18 cellular contexts compared by ENCODE assay signal in genomic region chr20:59435496-59435895, GRCh38.
"Had no signal": no experiment of that assay in that cellular context is flagged by ENCODE, and none has a peak within 500 bp of the region (broad histone marks: within the 10 kb centered on the region; RNA-seq: fewer than 3 reads in every experiment).

No MANE protein-coding gene starts in this region.

- H3K27ac Mint-ChIP-seq: activated CD8-positive, alpha-beta T cell treated with anti-CD3 and anti-CD28 coated beads for 36 hours; activated naive CD8-positive, alpha-beta T cell treated with anti-CD3 and anti-CD28 coated beads, Interleukin-2, amount 50 U/mL, for 24 hours; naive thymus-derived CD8-positive, alpha-beta T cell had no signal

- H3K9me3 Mint-ChIP-seq: activated CD8-positive, alpha-beta T cell treated with anti-CD3 and anti-CD28 coated beads for 36 hours; activated naive CD8-positive, alpha-beta T cell treated with anti-CD3 and anti-CD28 coated beads, Interleukin-2, amount 50 U/mL, for 24 hours; naive thymus-derived CD8-positive, alpha-beta T cell had no signal

- H3K27me3 Mint-ChIP-seq: activated CD8-positive, alpha-beta T cell treated with anti-CD3 and anti-CD28 coated beads for 36 hours had no signal

- DNase-seq: activated CD4-positive, alpha-beta T cell treated with anti-CD3 and anti-CD28 coated beads for 4 hours; activated CD8-positive, alpha-beta memory T cell treated with anti-CD3 and anti-CD28 coated beads, Interleukin-2, amount 50 U/mL, for 48 hours; activated CD8-positive, alpha-beta T cell treated with anti-CD3 and anti-CD28 coated beads for 36 hours; activated naive CD4-positive, alpha-beta T cell treated with Interleukin-2 at 50 U/mL for 16 hours; activated naive CD8-positive, alpha-beta T cell treated with anti-CD3 and anti-CD28 coated beads, Interleukin-2, amount 50 U/mL, for 24 hours; foreskin keratinocyte; heart left ventricle; left lung; mucosa of descending colon; naive thymus-derived CD8-positive, alpha-beta T cell; psoas muscle; spleen; stimulated activated CD4-positive, alpha-beta T cell treated with anti-CD3 and anti-CD28 coated beads, Interleukin-1b, Interleukin-23, amount 100 ng/mL, for 48 hours; stimulated activated naive CD4-positive, alpha-beta T cell; substantia nigra; T1000; trophoblast cell had no signal

- ATAC-seq: activated CD8-positive, alpha-beta T cell treated with anti-CD3 and anti-CD28 coated beads for 36 hours; activated naive CD8-positive, alpha-beta T cell treated with anti-CD3 and anti-CD28 coated beads, Interleukin-2, amount 50 U/mL, for 24 hours; foreskin keratinocyte; heart left ventricle; left lung; mucosa of descending colon; naive thymus-derived CD8-positive, alpha-beta T cell; psoas muscle; sciatic nerve had no signal

- H3K4me3 Mint-ChIP-seq: activated CD8-positive, alpha-beta T cell treated with anti-CD3 and anti-CD28 coated beads for 36 hours; activated naive CD8-positive, alpha-beta T cell treated with anti-CD3 and anti-CD28 coated beads, Interleukin-2, amount 50 U/mL, for 24 hours; naive thymus-derived CD8-positive, alpha-beta T cell had no signal

- H3K4me1 Mint-ChIP-seq: activated naive CD8-positive, alpha-beta T cell treated with anti-CD3 and anti-CD28 coated beads, Interleukin-2, amount 50 U/mL, for 24 hours; naive thymus-derived CD8-positive, alpha-beta T cell had no signal
